In genomic region chr13:40404967-40405716, GRCh38 we compare ENCODE assay signal across 20 cellular contexts.
"Had no signal": no experiment of that assay in that cellular context is flagged by ENCODE, and none has a peak within 500 bp of the region (broad histone marks: within the 10 kb centered on the region; RNA-seq: fewer than 3 reads in every experiment).

No MANE protein-coding gene starts in this region.

- H3K27me3 ChIP-seq: ascending aorta, stomach had no signal

- ATAC-seq: activated CD8-positive, alpha-beta T cell treated with anti-CD3 and anti-CD28 coated beads, Interleukin-2, amount 10 ng/mL, durations not matched to agents 7 days and 5 days; esophagus mucosa; left lobe of liver; WTC11 had no signal

- H3K27ac ChIP-seq: ascending aorta, coronary artery, SK-N-MC, stomach had no signal

- DNase-seq: activated CD4-positive, alpha-beta T cell treated with anti-CD3 and anti-CD28 coated beads for 48 hours; activated CD8-positive, alpha-beta T cell treated with anti-CD3 and anti-CD28 coated beads, Interleukin-2, amount 10 ng/mL, durations not matched to agents 7 days and 5 days; activated naive CD4-positive, alpha-beta T cell treated with anti-CD3 and anti-CD28 coated beads for 36 hours; activated T-cell treated with anti-CD3 and anti-CD28 coated beads, Interleukin-2, amount 50 U/mL, for 24 hours; effector CD8-positive, alpha-beta T cell; hippocampal formation; retina; stimulated activated CD4-positive, alpha-beta T cell treated with anti-CD3 and anti-CD28 coated beads, Interleukin-2, amount 100 ng/mL, for 48 hours; stomach had no signal

- H3K9me3 ChIP-seq: ascending aorta had no signal

- H3K27me3 Mint-ChIP-seq: activated T-cell treated with anti-CD3 and anti-CD28 coated beads, Interleukin-2, amount 50 U/mL, for 24 hours; central memory CD8-positive, alpha-beta T cell had no signal

- H3K9me3 Mint-ChIP-seq: activated naive CD4-positive, alpha-beta T cell treated with anti-CD3 and anti-CD28 coated beads for 36 hours; activated T-cell treated with anti-CD3 and anti-CD28 coated beads, Interleukin-2, amount 50 U/mL, for 24 hours; central memory CD8-positive, alpha-beta T cell; neural crest cell had no signal

- H3K27ac Mint-ChIP-seq: activated CD8-positive, alpha-beta T cell treated with anti-CD3 and anti-CD28 coated beads, Interleukin-2, amount 10 ng/mL, durations not matched to agents 7 days and 5 days; activated naive CD4-positive, alpha-beta T cell treated with anti-CD3 and anti-CD28 coated beads for 36 hours; activated T-cell treated with anti-CD3 and anti-CD28 coated beads, Interleukin-2, amount 50 U/mL, for 24 hours; activated T-helper 2 cell treated with anti-CD3 and anti-CD28 coated beads, Interferon-gamma antibody, Interleukin-2, Interleukin-4, amounts not matched to agents 10 μg/mL and 5 μg/mL and 100 μg/mL, durations not matched to agents 14 hours and 24 hours and 36 hours; mesothelial cell of epicardium; WTC11 had no signal

- H3K4me3 ChIP-seq: ascending aorta, coronary artery, lung, SK-N-MC, stomach had no signal

- H3K36me3 Mint-ChIP-seq: mesothelial cell of epicardium, WTC11 had no signal

- H3K4me3 Mint-ChIP-seq: activated CD8-positive, alpha-beta T cell treated with anti-CD3 and anti-CD28 coated beads, Interleukin-2, amount 10 ng/mL, durations not matched to agents 7 days and 5 days; activated naive CD4-positive, alpha-beta T cell treated with anti-CD3 and anti-CD28 coated beads for 36 hours; activated T-cell treated with anti-CD3 and anti-CD28 coated beads, Interleukin-2, amount 50 U/mL, for 24 hours; central memory CD8-positive, alpha-beta T cell; mesothelial cell of epicardium; neural crest cell; WTC11 had no signal

- H3K36me3 ChIP-seq: ascending aorta, stomach had no signal
